Comparison of ENCODE assay signal across 1 cellular context in genomic region chr6:26054937-26055669, GRCh38.
TF ChIP-seq lines count a peak whose summit lies in the region.

No MANE protein-coding gene starts in this region.

TF ChIP-seq in HCT116, 20 proteins besides CTCF, POLR2A, EP300 and RAD21 (continued from another document):
- TF ChIP-seq REST (IDR thresholded peaks at IDR 0.05; ENCODE audit: low read depth) (no peak), SRF (IDR thresholded peaks at IDR 0.05; ENCODE audit: low read depth) (peak; percentile 52), MAX (IDR thresholded peaks at IDR 0.05) (peak; percentile 85), SIN3A (IDR thresholded peaks at IDR 0.05; ENCODE audit: low read depth) (no peak; the same call in none of the 2 replicates)
